ENCODE assay signal across 9 cellular contexts in genomic region chr12:31588976-31589375, GRCh38. TPM values are rescaled to one million over a fixed set of nuclear protein-coding genes. Genes with fewer than 3 reads are reported as not detected.
A peak's percentile ranks its signal among the peaks of the same experiment; 100 is the strongest.
DNase-seq lines count a peak whose midpoint lies in the region; TF ChIP-seq lines count a peak whose summit lies in the region.
"Had no signal": no experiment of that assay in that cellular context is flagged by ENCODE, and none has a peak within 500 bp of the region (broad histone marks: within the 10 kb centered on the region; RNA-seq: fewer than 3 reads in every experiment).

No MANE protein-coding gene starts in this region.

- peaks cover 18% of the 10 kb centered on the region for H3K4me1 Mint-ChIP-seq in activated naive CD4-positive, alpha-beta T cell treated with anti-CD3 and anti-CD28 coated beads, Interleukin-2, amount 50 U/mL, for 24 hours

- H3K4me3 Mint-ChIP-seq in activated naive CD4-positive, alpha-beta T cell treated with anti-CD3 and anti-CD28 coated beads, Interleukin-2, amount 50 U/mL, for 24 hours: peak overlapping the region; percentile 86

- peaks cover 34% of the 10 kb centered on the region for H3K27me3 Mint-ChIP-seq in activated naive CD4-positive, alpha-beta T cell treated with anti-CD3 and anti-CD28 coated beads, Interleukin-2, amount 50 U/mL, for 24 hours

- TF ChIP-seq CTCF in ascending aorta (IDR thresholded peaks at IDR 0.05) (no peak), tibial artery (IDR thresholded peaks at IDR 0.05) (no peak)

- H3K27ac ChIP-seq in ascending aorta (peak overlapping the region; percentile 95 to 96), tibial artery (peak overlapping the region; percentile 94 to 99)

- H3K36me3 ChIP-seq in ascending aorta: no peaks in the 10 kb centered on the region
- H3K36me3 ChIP-seq in tibial artery: no peaks in the 10 kb centered on the region

- H3K9me3 Mint-ChIP-seq in activated naive CD4-positive, alpha-beta T cell treated with anti-CD3 and anti-CD28 coated beads, Interleukin-2, amount 50 U/mL, for 24 hours: no peaks in the 10 kb centered on the region

- intact Hi-C loops in ascending aorta (cut with DNase I): loop anchor here (5.0 kb wide), 1 partner anchor 72 kb away; no protein-coding TSS in a partner anchor
- intact Hi-C loops in tibial artery (cut with DNase I; ENCODE audit: low total_unique reads): no loop called here

- H3K9me3 ChIP-seq in ascending aorta: no peaks in the 10 kb centered on the region
- no peaks in the 10 kb centered on the region for H3K9me3 ChIP-seq in tibial artery

- DNase-seq in activated naive CD4-positive, alpha-beta T cell treated with Interleukin-2 at 50 U/mL for 16 hours: no peak
- DNase-seq in ascending aorta (ENCODE audit: low spot score in 2 of 2) (no peak), kidney tubule cell (ENCODE audit: low spot score) (peak; percentile 20), tibial artery (no peak), NOMO-1 treated with DMSO at 0.1 percent for 48 hours (lab: John Stamatoyannopoulos, UW; ENCODE audit: unreplicated experiment) (no peak), SKM-1 treated with dmso at 0.1 percent for 144 hours (lab: John Stamatoyannopoulos, UW; ENCODE audit: unreplicated experiment) (no peak), NCI-H526 treated with DMSO at 0.1 percent for 48 hours (lab: John Stamatoyannopoulos, UW) (no peak)
- DNase-seq: DND-41 had no signal

- H3K4me1 ChIP-seq in ascending aorta: peaks cover 0 to 11% of the 10 kb centered on the region in 2 donors
- peaks cover 0 to 28% (median 13%) of the 10 kb centered on the region in 4 donors for H3K4me1 ChIP-seq in tibial artery

- H3K36me3 Mint-ChIP-seq in activated naive CD4-positive, alpha-beta T cell treated with anti-CD3 and anti-CD28 coated beads, Interleukin-2, amount 50 U/mL, for 24 hours: no peaks in the 10 kb centered on the region

- H3K27me3 ChIP-seq in ascending aorta: no peaks in the 10 kb centered on the region
- H3K27me3 ChIP-seq in tibial artery: no peaks in the 10 kb centered on the region

- H3K27ac Mint-ChIP-seq in activated naive CD4-positive, alpha-beta T cell treated with anti-CD3 and anti-CD28 coated beads, Interleukin-2, amount 50 U/mL, for 24 hours: no peak overlapping the region

- H3K4me3 ChIP-seq in ascending aorta (peak overlapping the region; percentile 78 to 95), tibial artery (peak overlapping the region; percentile 75 to 98)

RNA-seq across cellular contexts. Expression of gene DENND5B, which starts 2.0 kb away (rescaled TPM):
- 4.7 TPM for total RNA-seq in ascending aorta
